ENCODE assay signal across 14 cellular contexts in the genomic region with DNA sequence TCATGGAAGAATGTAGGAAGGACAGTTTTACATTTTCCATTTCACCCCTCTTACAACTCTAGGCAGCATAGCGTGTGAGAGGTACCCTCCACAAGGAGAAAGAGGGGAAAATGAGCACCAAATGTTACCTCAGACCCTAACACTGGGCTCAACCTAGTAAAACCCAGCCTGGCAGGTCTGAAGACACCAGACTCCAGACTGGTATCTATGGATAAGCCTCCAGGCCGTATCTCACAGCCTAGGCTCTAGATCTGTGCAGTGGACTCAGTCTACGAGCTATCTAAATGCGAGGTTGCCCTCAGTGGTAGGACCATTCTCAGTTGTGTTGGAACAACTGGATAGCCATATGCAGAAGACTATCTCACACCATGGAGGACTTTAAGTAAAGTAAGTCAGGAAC. TPM values are rescaled to one million over a fixed set of nuclear protein-coding genes. Genes with fewer than 3 reads are reported as not detected.
DNase-seq lines count a peak whose midpoint lies in the region; ATAC-seq, FAIRE-seq and TF ChIP-seq lines count a peak whose summit lies in the region.
"Had no signal": no experiment of that assay in that cellular context is flagged by ENCODE, and none has a peak within 500 bp of the region (broad histone marks: within the 10 kb centered on the region; RNA-seq: fewer than 3 reads in every experiment).

No MANE protein-coding gene starts in this region.

- peaks cover 12% of the 10 kb centered on the region for H3K4me1 Mint-ChIP-seq in activated CD4-positive, alpha-beta T cell treated with anti-CD3 and anti-CD28 coated beads, Interleukin-2, amount 10 ng/mL, durations not matched to agents 24 days and 14 days
- peaks cover 21% of the 10 kb centered on the region for H3K4me1 Mint-ChIP-seq in T-helper 17 cell
- H3K4me1 Mint-ChIP-seq in dendritic cell treated with granulocyte-macrophage colony-stimulating factor and Interleukin-4, amounts not matched to agents 40 ng/mL and 50 ng/mL, for 4 days (ENCODE audit: low read depth), result peaks cover 19% of the 10 kb centered on the region

- H3K9me3 ChIP-seq in T-helper 17 cell (ENCODE audit: control insufficient read depth, low read length, poor library complexity, severe bottlenecking) (no peaks in the 10 kb centered on the region), thyroid gland (no peaks in the 10 kb centered on the region)

- H3K9me3 Mint-ChIP-seq in activated CD4-positive, alpha-beta T cell treated with anti-CD3 and anti-CD28 coated beads, Interleukin-2, amount 10 ng/mL, durations not matched to agents 24 days and 14 days, result no peaks in the 10 kb centered on the region
- no peaks in the 10 kb centered on the region for H3K9me3 Mint-ChIP-seq in dendritic cell treated with granulocyte-macrophage colony-stimulating factor and Interleukin-4, amounts not matched to agents 40 ng/mL and 50 ng/mL, for 4 days

- H3K4me1 ChIP-seq in thyroid gland, result no peaks in the 10 kb centered on the region

- peak; percentile 51 for DNase-seq in activated CD4-positive, alpha-beta T cell treated with anti-CD3 and anti-CD28 coated beads, Interleukin-2, amount 10 ng/mL, durations not matched to agents 24 days and 14 days
- DNase-seq in activated CD4-positive, alpha-beta T cell treated with anti-CD3 and anti-CD28 coated beads for 4 hours, result no peak
- DNase-seq in T-helper 17 cell (no peak), thyroid gland (no peak), NCI-H82 (lab: John Stamatoyannopoulos, UW) (no peak), GM12892 (ENCODE audit: insufficient read length) (no peak)
- DNase-seq: DMS53, GM23248 had no signal

- 98 to 100% methylated on average over 4 of the region's 4 CpGs for WGBS in thyroid gland, 2 donors

- intact Hi-C loops in activated CD4-positive, alpha-beta T cell treated with anti-CD3 and anti-CD28 coated beads, Interleukin-2, amount 10 ng/mL, durations not matched to agents 24 days and 14 days (cut with micrococcal nuclease), result no loop called here
- intact Hi-C loops in dendritic cell treated with granulocyte-macrophage colony-stimulating factor and Interleukin-4, amounts not matched to agents 40 ng/mL and 50 ng/mL, for 4 days (cut with micrococcal nuclease), result no loop called here
- intact Hi-C loops in thyroid gland (cut with DNase I), result no loop called here

- peaks cover 29% of the 10 kb centered on the region for H3K36me3 Mint-ChIP-seq in activated CD4-positive, alpha-beta T cell treated with anti-CD3 and anti-CD28 coated beads, Interleukin-2, amount 10 ng/mL, durations not matched to agents 24 days and 14 days (ENCODE audit: low read depth)
- peaks cover 19% of the 10 kb centered on the region for H3K36me3 Mint-ChIP-seq in T-helper 17 cell (ENCODE audit: low read depth)
- peaks cover 59% of the 10 kb centered on the region for H3K36me3 Mint-ChIP-seq in dendritic cell treated with granulocyte-macrophage colony-stimulating factor and Interleukin-4, amounts not matched to agents 40 ng/mL and 50 ng/mL, for 4 days (ENCODE audit: low read depth)

- no peak overlapping the region for H3K27ac ChIP-seq in thyroid gland
- H3K27ac ChIP-seq: 22Rv1, GM23248, HL-60 had no signal

- H3K4me3 Mint-ChIP-seq in activated CD4-positive, alpha-beta T cell treated with anti-CD3 and anti-CD28 coated beads, Interleukin-2, amount 10 ng/mL, durations not matched to agents 24 days and 14 days, result no peak overlapping the region
- no peak overlapping the region for H3K4me3 Mint-ChIP-seq in T-helper 17 cell
- no peak overlapping the region for H3K4me3 Mint-ChIP-seq in dendritic cell treated with granulocyte-macrophage colony-stimulating factor and Interleukin-4, amounts not matched to agents 40 ng/mL and 50 ng/mL, for 4 days
- H3K4me3 Mint-ChIP-seq: CD14-positive monocyte had no signal

- H3K27me3 Mint-ChIP-seq in activated CD4-positive, alpha-beta T cell treated with anti-CD3 and anti-CD28 coated beads, Interleukin-2, amount 10 ng/mL, durations not matched to agents 24 days and 14 days, result no peaks in the 10 kb centered on the region
- no peaks in the 10 kb centered on the region for H3K27me3 Mint-ChIP-seq in T-helper 17 cell
- H3K27me3 Mint-ChIP-seq in dendritic cell treated with granulocyte-macrophage colony-stimulating factor and Interleukin-4, amounts not matched to agents 40 ng/mL and 50 ng/mL, for 4 days, result no peaks in the 10 kb centered on the region

- no peak for TF ChIP-seq POLR2A in thyroid gland (IDR thresholded peaks at IDR 0.05)
- TF ChIP-seq POLR2A in GM12892 (IDR thresholded peaks at IDR 0.05; ENCODE audit: low read depth, low read length), result no peak

- no peak for TF ChIP-seq CTCF in thyroid gland (IDR thresholded peaks at IDR 0.05)

- FAIRE-seq in GM12892 (lab: Jason Lieb, UNC), result no peak

- H3K4me3 ChIP-seq in thyroid gland (replicated peaks in 1 of 3), result no peak overlapping the region
- H3K4me3 ChIP-seq: GM23248 had no signal

- H3K27me3 ChIP-seq in thyroid gland, result no peaks in the 10 kb centered on the region

- H3K36me3 ChIP-seq in thyroid gland, result peaks cover 21 to 31% of the 10 kb centered on the region in 2 donors

- H3K27ac Mint-ChIP-seq in activated CD4-positive, alpha-beta T cell treated with anti-CD3 and anti-CD28 coated beads, Interleukin-2, amount 10 ng/mL, durations not matched to agents 24 days and 14 days, result no peak overlapping the region
- H3K27ac Mint-ChIP-seq in T-helper 17 cell, result peak overlapping the region; percentile 54
- H3K27ac Mint-ChIP-seq in dendritic cell treated with granulocyte-macrophage colony-stimulating factor and Interleukin-4, amounts not matched to agents 40 ng/mL and 50 ng/mL, for 4 days, result peak overlapping the region; percentile 5

- no peak for ATAC-seq in T-helper 17 cell
- ATAC-seq: HCT116 had no signal

RNA-seq across cellular contexts. Expression of a gene that starts 10.5 kb away (rescaled TPM):
- total RNA-seq in activated CD4-positive, alpha-beta T cell treated with anti-CD3 and anti-CD28 coated beads, Interleukin-2, amount 10 ng/mL, durations not matched to agents 24 days and 14 days, result 9.3 and 9.7 TPM in 2 replicates
- total RNA-seq in T-helper 17 cell (10 to 100 TPM in 1 of 2 donors, 1 to 10 TPM in 1; 9.9 to 10.4 TPM), thyroid gland (10 to 100 TPM; 20.8 to 61.5 (median 43.3) TPM)
- 27.7 TPM for polyA plus RNA-seq in GM12892 (2012; ENCODE audit: missing spikeins)

RNA-seq across cellular contexts. Expression of a gene that starts 15.2 kb away (rescaled TPM):
- total RNA-seq in activated CD4-positive, alpha-beta T cell treated with anti-CD3 and anti-CD28 coated beads, Interleukin-2, amount 10 ng/mL, durations not matched to agents 24 days and 14 days, result 104 and 107 TPM in 2 replicates
- 100 to 1,000 TPM; 273 to 293 TPM for total RNA-seq in T-helper 17 cell
- total RNA-seq in thyroid gland, result 10 to 100 TPM; 20.1 to 45.0 (median 28.1) TPM
- 250 TPM for polyA plus RNA-seq in GM12892 (2012; ENCODE audit: missing spikeins)
- total RNA-seq: A673 had no signal

RNA-seq across cellular contexts. Expression of a gene that starts 49.6 kb away (rescaled TPM):
- total RNA-seq in activated CD4-positive, alpha-beta T cell treated with anti-CD3 and anti-CD28 coated beads, Interleukin-2, amount 10 ng/mL, durations not matched to agents 24 days and 14 days, result 5.3 TPM in 2 replicates
- 1 to 10 TPM; 3.8 to 6.5 TPM for total RNA-seq in T-helper 17 cell
- total RNA-seq in thyroid gland, result 10 to 100 TPM in 1 of 4 donors, 1 to 10 TPM in 3; 7.0 to 11.1 (median 7.6) TPM
- 24.7 TPM for polyA plus RNA-seq in GM12892 (2012; ENCODE audit: missing spikeins)
